ENCODE assay signal across 14 cellular contexts in genomic region chr14:95662376-95663186, GRCh38. TPM values are rescaled to one million over a fixed set of nuclear protein-coding genes. Genes with fewer than 3 reads are reported as not detected.
DNase-seq lines count a peak whose midpoint lies in the region; ATAC-seq and TF ChIP-seq lines count a peak whose summit lies in the region.
"Had no signal": no experiment of that assay in that cellular context is flagged by ENCODE, and none has a peak within 500 bp of the region (broad histone marks: within the 10 kb centered on the region; RNA-seq: fewer than 3 reads in every experiment).

No MANE protein-coding gene starts in this region.

- H3K4me3 ChIP-seq in fibroblast of villous mesenchyme (ENCODE audit: low read depth, low read length): no peak overlapping the region
- H3K4me3 ChIP-seq in tibial nerve: no peak overlapping the region
- H3K4me3 ChIP-seq: prostate gland had no signal

- no peak for TF ChIP-seq CTCF in fibroblast of villous mesenchyme (IDR thresholded peaks at IDR 0.05; ENCODE audit: insufficient read depth, low read depth, low read length)
- no peak for TF ChIP-seq CTCF in tibial nerve (IDR thresholded peaks at IDR 0.05)

- no peak for TF ChIP-seq EP300 in tibial nerve (IDR thresholded peaks at IDR 0.05)

- H3K36me3 ChIP-seq in tibial nerve: no peaks in the 10 kb centered on the region
- H3K36me3 ChIP-seq: prostate gland had no signal

- H3K27ac ChIP-seq in tibial nerve: no peak overlapping the region
- H3K27ac ChIP-seq: prostate gland had no signal

- TF ChIP-seq POLR2A in tibial nerve (IDR thresholded peaks at IDR 0.05): no peak

- ATAC-seq in GM18502 (IDR thresholded peaks at IDR 0.05; ENCODE audit: poor library complexity, unreplicated experiment) (peak; percentile 42), GM21723 (IDR thresholded peaks at IDR 0.05; ENCODE audit: unreplicated experiment) (peak; percentile 41), HG03469 (IDR thresholded peaks at IDR 0.05; ENCODE audit: unreplicated experiment) (peak; percentile 24)
- ATAC-seq: stimulated activated naive CD8-positive, alpha-beta T cell treated with anti-CD3 and anti-CD28 coated beads, Interleukin-15, amount 100 ng/mL, for 72 hours had no signal

- DNase-seq in fibroblast of villous mesenchyme (ENCODE audit: low read depth): peak; percentile 18
- no peak for DNase-seq in tibial nerve (ENCODE audit: low spot score in 2 of 2)
- no peak for DNase-seq in NCI-H774 (lab: John Stamatoyannopoulos, UW)
- no peak for DNase-seq in NCI-H82 (lab: John Stamatoyannopoulos, UW)
- no peak for DNase-seq in NCI-H748 treated with DMSO at 0.1 percent for 48 hours (lab: John Stamatoyannopoulos, UW)
- DNase-seq: EL; head of caudate nucleus; stimulated activated naive CD8-positive, alpha-beta T cell treated with anti-CD3 and anti-CD28 coated beads, Interleukin-15, amount 100 ng/mL, for 72 hours had no signal

- WGBS in tibial nerve, 2 donors: 36 to 61% methylated on average over 4 of the region's 4 CpGs

- H3K9me3 ChIP-seq in tibial nerve: no peaks in the 10 kb centered on the region
- H3K9me3 ChIP-seq: prostate gland had no signal

- H3K4me1 ChIP-seq in tibial nerve: no peaks in the 10 kb centered on the region
- H3K4me1 ChIP-seq: prostate gland had no signal

- H3K27me3 ChIP-seq in tibial nerve: no peaks in the 10 kb centered on the region

RNA-seq across cellular contexts. Expression of gene TCL1B, which starts 23.6 kb away (rescaled TPM):
- not detected in 2 replicates for total RNA-seq in fibroblast of villous mesenchyme
- not detected for total RNA-seq in tibial nerve
- total RNA-seq: activated naive CD4-positive, alpha-beta T cell treated with anti-CD3 and anti-CD28 coated beads, Interleukin-2, amount 50 U/mL, for 72 hours; LHCN-M2 had no signal

RNA-seq across cellular contexts. Expression of gene TCL1A, which starts 51.3 kb away (rescaled TPM):
- total RNA-seq in fibroblast of villous mesenchyme: not detected in 2 replicates
- total RNA-seq in tibial nerve: not detected
- total RNA-seq: activated naive CD4-positive, alpha-beta T cell treated with anti-CD3 and anti-CD28 coated beads, Interleukin-2, amount 50 U/mL, for 72 hours; LHCN-M2 had no signal
